Comparison of ENCODE assay signal across 22 cellular contexts in the genomic region with DNA sequence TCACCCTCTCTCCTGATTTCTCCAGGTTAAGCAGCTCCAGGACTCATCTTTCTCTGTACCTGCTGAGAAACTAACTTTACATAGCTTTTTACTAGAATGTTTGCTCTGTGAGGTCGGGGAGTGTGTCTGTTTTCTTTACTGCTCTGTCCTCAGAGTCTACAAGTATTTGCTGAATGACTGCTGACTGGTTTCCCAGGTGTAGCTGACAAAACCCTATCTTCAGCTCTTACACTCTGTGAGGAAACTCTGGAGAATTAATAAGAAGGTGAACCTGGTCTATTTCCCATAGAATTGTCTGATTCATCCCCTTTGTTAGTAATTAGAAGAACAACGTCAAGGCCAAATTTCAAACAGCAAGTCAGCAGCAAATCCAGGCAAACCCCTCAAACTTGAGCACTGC.
DNase-seq lines count a peak whose midpoint lies in the region; ATAC-seq and TF ChIP-seq lines count a peak whose summit lies in the region.
"Had no signal": no experiment of that assay in that cellular context is flagged by ENCODE, and none has a peak within 500 bp of the region (broad histone marks: within the 10 kb centered on the region; RNA-seq: fewer than 3 reads in every experiment).

No MANE protein-coding gene starts in this region.

- no peak overlapping the region for H3K27ac ChIP-seq in mammary epithelial cell (ENCODE audit: insufficient read depth, low read depth, low read length)
- peak overlapping the region; percentile 52 to 78 for H3K27ac ChIP-seq in esophagus (ENCODE audit: low read depth in 2 of 2, low read length in 1 of 2)
- no peak overlapping the region for H3K27ac ChIP-seq in neural progenitor cell
- H3K27ac ChIP-seq in vagina, result peak overlapping the region; percentile 61
- H3K27ac ChIP-seq: C4-2B had no signal

- DNase-seq in MCF 10A (ENCODE audit: unreplicated experiment), result no peak
- DNase-seq in mammary epithelial cell, result no peak
- no peak for DNase-seq in neural progenitor cell (ENCODE audit: low spot score)
- DNase-seq in vagina (ENCODE audit: extremely low spot score in 2 of 2), result no peak
- no peak for DNase-seq in anterior cingulate cortex (lab: John Stamatoyannopoulos, UW)
- no peak for DNase-seq in NCI-H2227 treated with DMSO at 0.1 percent for 48 hours (lab: John Stamatoyannopoulos, UW)
- no peak for DNase-seq in activated T-cell treated with anti-CD3 and anti-CD28 coated beads, Interleukin-2, amount 50 U/mL, for 72 hours
- DNase-seq: 8988T; activated CD4-positive, alpha-beta T cell treated with anti-CD3 and anti-CD28 coated beads, Interleukin-2, amount 10 ng/mL, durations not matched to agents 7 days and 5 days; activated naive CD4-positive, alpha-beta T cell treated with anti-CD3 and anti-CD28 coated beads, Interleukin-2, amount 10 ng/mL, durations not matched to agents 7 days and 5 days; DND-41; erythroblast; midbrain; MV-4-11; NCI-H2029; NCI-H510A treated with DMSO at 0.1 percent for 48 hours; OCI-M1; SK-N-SH; stimulated activated CD4-positive, alpha-beta T cell treated with anti-CD3 and anti-CD28 coated beads, Interleukin-1b, Interleukin-23, amount 100 ng/mL, for 48 hours had no signal

- in situ Hi-C loops in mammary epithelial cell (cut with MboI; ENCODE audit: low sequenced_read_pairs in 2 of 2), result no loop called here

- no peaks in the 10 kb centered on the region for H3K9me3 ChIP-seq in mammary epithelial cell (replicated peaks; ENCODE audit: insufficient read depth, low read length)
- H3K9me3 ChIP-seq in esophagus (ENCODE audit: control insufficient read depth in 2 of 2, insufficient read depth in 1 of 2, low read depth in 1 of 2, low read length in 1 of 2), result no peaks in the 10 kb centered on the region
- no peaks in the 10 kb centered on the region for H3K9me3 ChIP-seq in neural progenitor cell (ENCODE audit: low read depth)
- H3K9me3 ChIP-seq in vagina, result no peaks in the 10 kb centered on the region
- H3K9me3 ChIP-seq: sigmoid colon, SK-N-SH had no signal

- TF ChIP-seq POLR2A in vagina (IDR thresholded peaks at IDR 0.05), result no peak

- H3K27ac Mint-ChIP-seq in MCF 10A (ENCODE audit: low read depth, unreplicated experiment) (peak overlapping the region; percentile 77), neural progenitor cell (peak overlapping the region; percentile 90)
- no peak overlapping the region for H3K27ac Mint-ChIP-seq in activated T-cell treated with anti-CD3 and anti-CD28 coated beads, Interleukin-2, amount 50 U/mL, for 72 hours
- H3K27ac Mint-ChIP-seq: activated CD4-positive, alpha-beta T cell treated with anti-CD3 and anti-CD28 coated beads, Interleukin-2, amount 10 ng/mL, durations not matched to agents 7 days and 5 days; activated naive CD4-positive, alpha-beta T cell treated with anti-CD3 and anti-CD28 coated beads, Interleukin-2, amount 10 ng/mL, durations not matched to agents 7 days and 5 days had no signal

- POLR2A ChIA-PET in MCF 10A (lab: Yijun Ruan, JAX), result interaction anchor here (0.6 to 2.9 kb wide), 6 partner anchors 11 to 219 kb away, joined by 3 to 11 read pairs (median 5); no protein-coding TSS in a partner anchor

- TF ChIP-seq CTCF in MCF 10A (IDR thresholded peaks at IDR 0.05; ENCODE audit: unreplicated experiment) (no peak), mammary epithelial cell (conservative IDR thresholded peaks at IDR 0.05 in 1 of 2, IDR thresholded peaks at IDR 0.05 in 1 of 2; ENCODE audit: extremely low read depth in 1 of 2, insufficient read depth in 1 of 2, low read depth in 1 of 2, low read length in 2 of 2) (no peak), neural progenitor cell (IDR thresholded peaks at IDR 0.05) (no peak), vagina (IDR thresholded peaks at IDR 0.05) (no peak)

- H3K36me3 Mint-ChIP-seq in MCF 10A (ENCODE audit: insufficient read depth, unreplicated experiment) (peaks cover 7% of the 10 kb centered on the region), neural progenitor cell (peaks cover 10% of the 10 kb centered on the region)
- no peaks in the 10 kb centered on the region for H3K36me3 Mint-ChIP-seq in activated T-cell treated with anti-CD3 and anti-CD28 coated beads, Interleukin-2, amount 50 U/mL, for 72 hours (ENCODE audit: insufficient read depth in 2 of 2)
- H3K36me3 Mint-ChIP-seq: activated naive CD4-positive, alpha-beta T cell treated with anti-CD3 and anti-CD28 coated beads, Interleukin-2, amount 10 ng/mL, durations not matched to agents 7 days and 5 days had no signal

- dilution Hi-C loops in mammary epithelial cell (cut with HindIII; ENCODE audit: low sequenced_read_pairs), result loop anchor here (10.0 kb wide), 1 partner anchor 61 kb away; no protein-coding TSS in a partner anchor

- H3K36me3 ChIP-seq in mammary epithelial cell (ENCODE audit: insufficient read depth, low read length) (no peaks in the 10 kb centered on the region), esophagus (ENCODE audit: control insufficient read depth in 2 of 2, insufficient read depth in 2 of 2, low read length in 1 of 2) (no peaks in the 10 kb centered on the region), neural progenitor cell (no peaks in the 10 kb centered on the region), vagina (no peaks in the 10 kb centered on the region)
- H3K36me3 ChIP-seq: sigmoid colon had no signal

- H3K79me2 ChIP-seq in mammary epithelial cell (ENCODE audit: insufficient read depth, low read length) (no peaks in the 10 kb centered on the region), neural progenitor cell (ENCODE audit: low read depth) (no peaks in the 10 kb centered on the region)

- no peak overlapping the region for H2AFZ ChIP-seq in mammary epithelial cell (ENCODE audit: low read depth, low read length)
- H2AFZ ChIP-seq in neural progenitor cell (replicated peaks), result no peak overlapping the region

- H3K4me1 Mint-ChIP-seq in MCF 10A (ENCODE audit: insufficient read depth, unreplicated experiment) (peaks cover 38% of the 10 kb centered on the region), neural progenitor cell (peaks cover 90% of the 10 kb centered on the region)
- H3K4me1 Mint-ChIP-seq in activated T-cell treated with anti-CD3 and anti-CD28 coated beads, Interleukin-2, amount 50 U/mL, for 72 hours (ENCODE audit: low read depth), result peaks cover 29% of the 10 kb centered on the region

- no peaks in the 10 kb centered on the region for H3K27me3 Mint-ChIP-seq in MCF 10A (ENCODE audit: insufficient read depth, unreplicated experiment)
- peaks cover 17% of the 10 kb centered on the region for H3K27me3 Mint-ChIP-seq in neural progenitor cell (ENCODE audit: insufficient read depth, low read depth)
- no peaks in the 10 kb centered on the region for H3K27me3 Mint-ChIP-seq in activated T-cell treated with anti-CD3 and anti-CD28 coated beads, Interleukin-2, amount 50 U/mL, for 72 hours (ENCODE audit: low read depth)
- H3K27me3 Mint-ChIP-seq: activated CD4-positive, alpha-beta T cell treated with anti-CD3 and anti-CD28 coated beads, Interleukin-2, amount 10 ng/mL, durations not matched to agents 7 days and 5 days had no signal

- H3K4me1 ChIP-seq in mammary epithelial cell (ENCODE audit: insufficient read depth, low read length), result peaks cover 9% of the 10 kb centered on the region
- peaks cover 5 to 21% of the 10 kb centered on the region in 2 donors for H3K4me1 ChIP-seq in esophagus (ENCODE audit: control insufficient read depth in 2 of 2, insufficient read depth in 2 of 2, low read length in 1 of 2)
- peaks cover 56% of the 10 kb centered on the region for H3K4me1 ChIP-seq in neural progenitor cell
- peaks cover 66% of the 10 kb centered on the region for H3K4me1 ChIP-seq in vagina

- ATAC-seq in activated T-cell treated with anti-CD3 and anti-CD28 coated beads, Interleukin-2, amount 50 U/mL, for 72 hours (replicated peaks in 1 of 2), result no peak

- no peak overlapping the region for H3K4me2 ChIP-seq in mammary epithelial cell (ENCODE audit: insufficient read depth, low read depth, low read length)
- H3K4me2 ChIP-seq in neural progenitor cell, result no peak overlapping the region
- H3K4me2 ChIP-seq: SK-N-SH had no signal

- H3F3A ChIP-seq in neural progenitor cell (ENCODE audit: low read depth), result peaks cover 31% of the 10 kb centered on the region

- BruUV-seq in MCF 10A (replicated peaks; lab: Mats Ljungman, UMichigan), result no TSS peak
- BruUV-seq in mammary epithelial cell (replicated peaks; lab: Mats Ljungman, UMichigan), result no TSS peak

- H4K20me1 ChIP-seq in mammary epithelial cell (ENCODE audit: insufficient read depth, low read length) (no peaks in the 10 kb centered on the region), neural progenitor cell (ENCODE audit: low read depth) (no peaks in the 10 kb centered on the region)

- H3K9ac ChIP-seq in mammary epithelial cell (ENCODE audit: insufficient read depth, low read length) (no peak overlapping the region), neural progenitor cell (no peak overlapping the region)
- H3K9ac ChIP-seq: SK-N-SH had no signal

- H3K9me3 Mint-ChIP-seq in MCF 10A (ENCODE audit: unreplicated experiment), result no peaks in the 10 kb centered on the region
- peaks cover 11% of the 10 kb centered on the region for H3K9me3 Mint-ChIP-seq in neural progenitor cell
- H3K9me3 Mint-ChIP-seq in activated T-cell treated with anti-CD3 and anti-CD28 coated beads, Interleukin-2, amount 50 U/mL, for 72 hours, result peaks cover 0 to 1% of the 10 kb centered on the region in 2 donors
- H3K9me3 Mint-ChIP-seq: activated naive CD4-positive, alpha-beta T cell treated with anti-CD3 and anti-CD28 coated beads, Interleukin-2, amount 10 ng/mL, durations not matched to agents 7 days and 5 days had no signal

- 70% methylated on average over 2 of the region's 2 CpGs for WGBS in mammary epithelial cell (ENCODE audit: low coverage, missing lambda C conversion rate)
- 40 to 60% methylated on average over 2 of the region's 2 CpGs for WGBS in esophagus, 2 donors

- intact Hi-C loops in MCF 10A (cut with micrococcal nuclease), result no loop called here
- intact Hi-C loops in mammary epithelial cell (cut with micrococcal nuclease), result no loop called here
- intact Hi-C loops in vagina (cut with DNase I), result no loop called here

- no peak overlapping the region for H3K4me3 ChIP-seq in mammary epithelial cell (replicated peaks in 1 of 3; ENCODE audit: insufficient read depth in 1 of 3, low read depth in 2 of 3, low read length in 3 of 3)
- no peak overlapping the region for H3K4me3 ChIP-seq in esophagus (ENCODE audit: low read depth in 1 of 2, low read length in 2 of 2)
- no peak overlapping the region for H3K4me3 ChIP-seq in neural progenitor cell
- no peak overlapping the region for H3K4me3 ChIP-seq in vagina
- H3K4me3 ChIP-seq: sigmoid colon had no signal

- H3K4me3 Mint-ChIP-seq in MCF 10A (ENCODE audit: unreplicated experiment) (no peak overlapping the region), neural progenitor cell (no peak overlapping the region)
- no peak overlapping the region for H3K4me3 Mint-ChIP-seq in activated T-cell treated with anti-CD3 and anti-CD28 coated beads, Interleukin-2, amount 50 U/mL, for 72 hours
- H3K4me3 Mint-ChIP-seq: activated CD4-positive, alpha-beta T cell treated with anti-CD3 and anti-CD28 coated beads, Interleukin-2, amount 10 ng/mL, durations not matched to agents 7 days and 5 days; activated naive CD4-positive, alpha-beta T cell treated with anti-CD3 and anti-CD28 coated beads, Interleukin-2, amount 10 ng/mL, durations not matched to agents 7 days and 5 days had no signal

- CTCF ChIA-PET in MCF 10A (lab: Yijun Ruan, JAX), result interaction anchor here (0.6 to 1.1 kb wide), 3 partner anchors 175 to 633 kb away, joined by 3 read pairs; no protein-coding TSS in a partner anchor
- CTCF ChIA-PET in mammary epithelial cell (lab: Charles Lee; ENCODE audit: low non-redundant PET), result no interaction called here

- no peaks in the 10 kb centered on the region for H3K27me3 ChIP-seq in mammary epithelial cell (ENCODE audit: insufficient read depth, low read length)
- no peaks in the 10 kb centered on the region for H3K27me3 ChIP-seq in esophagus (ENCODE audit: control insufficient read depth in 1 of 2, insufficient read depth in 2 of 2, low read length in 2 of 2)
- H3K27me3 ChIP-seq in neural progenitor cell, result no peaks in the 10 kb centered on the region
- H3K27me3 ChIP-seq in vagina, result no peaks in the 10 kb centered on the region
- H3K27me3 ChIP-seq: sigmoid colon had no signal

Comparison
In these comparisons a context has a peak if more than half of its experiments do, and no peak if none do; other contexts are left out.
1. H3K27ac ChIP-seq: peak in esophagus (2 of 2) and vagina (single experiment); none in mammary epithelial cell (single experiment) and neural progenitor cell (single experiment).